Comparison of ENCODE assay signal across 21 cellular contexts in genomic region chr11:114501901-114502300, GRCh38. TPM values are rescaled to one million over a fixed set of nuclear protein-coding genes. Genes with fewer than 3 reads are reported as not detected.
A peak's percentile ranks its signal among the peaks of the same experiment; 100 is the strongest.
DNase-seq lines count a peak whose midpoint lies in the region; ATAC-seq and TF ChIP-seq lines count a peak whose summit lies in the region.
"Had no signal": no experiment of that assay in that cellular context is flagged by ENCODE, and none has a peak within 500 bp of the region (broad histone marks: within the 10 kb centered on the region; RNA-seq: fewer than 3 reads in every experiment).

No MANE protein-coding gene starts in this region.

- H3K9me3 ChIP-seq in WERI-Rb-1 (ENCODE audit: severe bottlenecking) = no peaks in the 10 kb centered on the region
- H3K9me3 ChIP-seq: A549, HAP-1 had no signal

- H3K27ac ChIP-seq in foreskin keratinocyte = no peak overlapping the region
- H3K27ac ChIP-seq in WERI-Rb-1 = no peak overlapping the region
- H3K27ac ChIP-seq: A549, KMS-11, RWPE1 had no signal

- H3K36me3 ChIP-seq in WERI-Rb-1 = no peaks in the 10 kb centered on the region
- H3K36me3 ChIP-seq: HAP-1 had no signal

- TF ChIP-seq CTCF in foreskin keratinocyte (conservative IDR thresholded peaks at IDR 0.05) = no peak
- no peak for TF ChIP-seq CTCF in WERI-Rb-1 (IDR thresholded peaks at IDR 0.05; ENCODE audit: low read depth, low read length)

- no peak overlapping the region for H3K4me3 ChIP-seq in WERI-Rb-1 (ENCODE audit: low read depth, low read length)
- H3K4me3 ChIP-seq: A549, HAP-1 had no signal

- ATAC-seq in foreskin keratinocyte = peak; percentile 96
- ATAC-seq: A549 had no signal

- H3K27me3 ChIP-seq in foreskin keratinocyte = no peaks in the 10 kb centered on the region
- no peaks in the 10 kb centered on the region for H3K27me3 ChIP-seq in WERI-Rb-1 (ENCODE audit: insufficient read depth, low read depth, severe bottlenecking)

- no peaks in the 10 kb centered on the region for H3K4me1 ChIP-seq in foreskin keratinocyte
- H3K4me1 ChIP-seq: A549, HAP-1 had no signal

- DNase-seq in EH (ENCODE audit: low read depth) = peak; percentile 9
- DNase-seq in HT1080 (ENCODE audit: low read depth) = peak; percentile 63
- peak; percentile 3 for DNase-seq in SW480 (ENCODE audit: low spot score)
- peak; percentile 1 to 44 for DNase-seq in foreskin keratinocyte
- DNase-seq in NCI-H1092 treated with DMSO at 0.1 percent for 48 hours (lab: John Stamatoyannopoulos, UW) = no peak
- DNase-seq in WERI-Rb-1 = no peak
- DNase-seq in activated CD4-positive, alpha-beta T cell treated with anti-CD3 and anti-CD28 coated beads for 4 hours = no peak
- DNase-seq: C1 segment of cervical spinal cord; CD8-positive, alpha-beta memory T cell; DMS53; NCI-H1436; NCI-H1930; NCI-H226; NCI-H524; NCI-H82; OCI-M1 had no signal

RNA-seq across cellular contexts. Expression of gene NXPE1, which starts 57.8 kb away (rescaled TPM):
- not detected in 2 replicates for total RNA-seq in HT1080 (2014; rRNA removed; shearing (Covaris generic))
- polyA plus RNA-seq in HT1080 (2015; cell fraction: cytosol; rRNA removed) = not detected in 2 replicates
- polyA plus RNA-seq in HT1080 (2015; cell fraction: nucleus; rRNA removed) = not detected in 2 replicates
- total RNA-seq in foreskin keratinocyte = not detected in 2 replicates
- polyA plus RNA-seq in foreskin keratinocyte = not detected in 2 replicates
- total RNA-seq: CD8-positive, alpha-beta memory T cell; MCF 10A had no signal
- polyA plus RNA-seq: A549; CD8-positive, alpha-beta memory T cell had no signal

Comparison
In these comparisons a context has a peak if more than half of its experiments do, and no peak if none do; other contexts are left out.
1. DNase-seq: peak in EH (single experiment), HT1080 (single experiment), SW480 (single experiment) and foreskin keratinocyte (2 of 2); none in NCI-H1092 treated with DMSO at 0.1 percent for 48 hours (single experiment), WERI-Rb-1 (single experiment) and activated CD4-positive, alpha-beta T cell treated with anti-CD3 and anti-CD28 coated beads for 4 hours (0 of 2).